ENCODE assay signal across 1 cellular context in genomic region chr17:50185724-50186545, GRCh38.
TF ChIP-seq lines count a peak whose summit lies in the region.

No MANE protein-coding gene starts in this region.

TF ChIP-seq in K562, 482 proteins besides CTCF, POLR2A, EP300 and RAD21:
- TF ChIP-seq ZKSCAN3 (CRISPR knock-in tag; IDR thresholded peaks at IDR 0.05) (peak; percentile 62; the same call in 1 of the 2 replicates), BRD4 (IDR thresholded peaks at IDR 0.05) (no peak), CHCHD3 (CRISPR knock-in tag; IDR thresholded peaks at IDR 0.05) (no peak), ZNF586 (CRISPR knock-in tag; conservative IDR thresholded peaks at IDR 0.05) (no peak)
TF ChIP-seq in K562: peak in this region for 1.
